18 cellular contexts compared by ENCODE assay signal in genomic region chr14:37650356-37651037, GRCh38. TPM values are rescaled to one million over a fixed set of nuclear protein-coding genes. Genes with fewer than 3 reads are reported as not detected.
A peak's percentile ranks its signal among the peaks of the same experiment; 100 is the strongest.
DNase-seq lines count a peak whose midpoint lies in the region; ATAC-seq, FAIRE-seq and TF ChIP-seq lines count a peak whose summit lies in the region.
"Had no signal": no experiment of that assay in that cellular context is flagged by ENCODE, and none has a peak within 500 bp of the region (broad histone marks: within the 10 kb centered on the region; RNA-seq: fewer than 3 reads in every experiment).

No MANE protein-coding gene starts in this region.

- peak overlapping the region; percentile 5 for H3K4me3 Mint-ChIP-seq in endodermal cell
- H3K4me3 Mint-ChIP-seq in activated naive CD8-positive, alpha-beta T cell treated with anti-CD3 and anti-CD28 coated beads, Interleukin-2, amount 50 U/mL, for 24 hours, result no peak overlapping the region
- H3K4me3 Mint-ChIP-seq: brain; CD4-positive, alpha-beta T cell; nephron had no signal

- no peak overlapping the region for H3K27ac Mint-ChIP-seq in endodermal cell
- no peak overlapping the region for H3K27ac Mint-ChIP-seq in activated naive CD8-positive, alpha-beta T cell treated with anti-CD3 and anti-CD28 coated beads, Interleukin-2, amount 50 U/mL, for 24 hours
- no peak overlapping the region for H3K27ac Mint-ChIP-seq in activated naive CD4-positive, alpha-beta T cell treated with anti-CD3 and anti-CD28 coated beads, Interleukin-2, amount 50 U/mL, for 72 hours
- H3K27ac Mint-ChIP-seq: brain; CD4-positive, alpha-beta T cell; nephron had no signal

- H3K36me3 ChIP-seq in endodermal cell (ENCODE audit: control insufficient read depth, insufficient read depth, low read length), result no peaks in the 10 kb centered on the region

- no peak overlapping the region for H3K9ac ChIP-seq in endodermal cell (ENCODE audit: extremely low read depth, low read length, poor library complexity, severe bottlenecking)

- no peak for FAIRE-seq in GM12891 (lab: Jason Lieb, UNC)
- FAIRE-seq: A549 had no signal

- no peak overlapping the region for H3K27ac ChIP-seq in endodermal cell (ENCODE audit: low read depth, low read length)
- H3K27ac ChIP-seq: A549, HL-60 had no signal

- H3K27me3 ChIP-seq in endodermal cell (ENCODE audit: control insufficient read depth, insufficient read depth, low read length, poor library complexity, severe bottlenecking), result peaks cover 34% of the 10 kb centered on the region

- no peak for ATAC-seq in activated naive CD8-positive, alpha-beta T cell treated with anti-CD3 and anti-CD28 coated beads, Interleukin-2, amount 50 U/mL, for 24 hours
- ATAC-seq in activated naive CD4-positive, alpha-beta T cell treated with anti-CD3 and anti-CD28 coated beads, Interleukin-2, amount 50 U/mL, for 72 hours, result no peak
- ATAC-seq: A549 had no signal

- WGBS in endodermal cell (ENCODE audit: insufficient coverage in 1 of 2, insufficient read length in 1 of 2), 2 experiments, result 66 to 96% methylated on average over 3 to 5 of the region's 5 CpGs

- H3K4me3 ChIP-seq in endodermal cell (ENCODE audit: low read length), result no peak overlapping the region
- H3K4me3 ChIP-seq: A549 had no signal

- peaks cover 6% of the 10 kb centered on the region for H3K27me3 Mint-ChIP-seq in endodermal cell (ENCODE audit: insufficient read depth)
- no peaks in the 10 kb centered on the region for H3K27me3 Mint-ChIP-seq in activated naive CD8-positive, alpha-beta T cell treated with anti-CD3 and anti-CD28 coated beads, Interleukin-2, amount 50 U/mL, for 24 hours
- H3K27me3 Mint-ChIP-seq: CD4-positive, alpha-beta T cell had no signal

- H3K4me1 ChIP-seq in endodermal cell (ENCODE audit: control insufficient read depth, insufficient read depth, low read length), result no peaks in the 10 kb centered on the region

- DNase-seq in SIG-M5 treated with dmso at 0.1 percent for 504 hours (lab: John Stamatoyannopoulos, UW; ENCODE audit: unreplicated experiment) (peak; percentile 57), SIG-M5 (lab: John Stamatoyannopoulos, UW) (no peak), NCI-H510A treated with DMSO at 0.1 percent for 48 hours (lab: John Stamatoyannopoulos, UW) (peak; percentile 39), endodermal cell (no peak), smooth muscle cell of the brain vasculature (ENCODE audit: low read depth, low spot score) (peak; percentile 2), GM12891 (ENCODE audit: insufficient read length, low spot score) (no peak)
- no peak for DNase-seq in activated naive CD8-positive, alpha-beta T cell treated with anti-CD3 and anti-CD28 coated beads, Interleukin-2, amount 50 U/mL, for 24 hours
- DNase-seq in activated naive CD4-positive, alpha-beta T cell treated with anti-CD3 and anti-CD28 coated beads, Interleukin-2, amount 50 U/mL, for 72 hours (ENCODE audit: low spot score in 2 of 2), result no peak
- DNase-seq: activated effector memory CD4-positive, alpha-beta T cell treated with anti-CD3 and anti-CD28 coated beads, Interleukin-2, amount 50 U/mL, for 16 hours; CD4-positive, alpha-beta T cell; foreskin fibroblast; NCI-H1930 had no signal

- TF ChIP-seq CTCF in endodermal cell (conservative IDR thresholded peaks at IDR 0.05), result no peak

- no peaks in the 10 kb centered on the region for H3K36me3 Mint-ChIP-seq in endodermal cell (ENCODE audit: low read depth)
- H3K36me3 Mint-ChIP-seq in activated naive CD8-positive, alpha-beta T cell treated with anti-CD3 and anti-CD28 coated beads, Interleukin-2, amount 50 U/mL, for 24 hours (ENCODE audit: low read depth), result no peaks in the 10 kb centered on the region
- no peaks in the 10 kb centered on the region for H3K36me3 Mint-ChIP-seq in activated naive CD4-positive, alpha-beta T cell treated with anti-CD3 and anti-CD28 coated beads, Interleukin-2, amount 50 U/mL, for 72 hours
- H3K36me3 Mint-ChIP-seq: brain had no signal

- H3K9me3 ChIP-seq in endodermal cell (ENCODE audit: control insufficient read depth, low read length), result no peaks in the 10 kb centered on the region
- H3K9me3 ChIP-seq: A549 had no signal

- no peak for TF ChIP-seq POLR2A in GM12891 (IDR thresholded peaks at IDR 0.05; ENCODE audit: low read depth, low read length)

- no peaks in the 10 kb centered on the region for H3K9me3 Mint-ChIP-seq in endodermal cell
- H3K9me3 Mint-ChIP-seq in activated naive CD8-positive, alpha-beta T cell treated with anti-CD3 and anti-CD28 coated beads, Interleukin-2, amount 50 U/mL, for 24 hours, result peaks cover 2% of the 10 kb centered on the region
- peaks cover 4 to 5% of the 10 kb centered on the region in 2 donors for H3K9me3 Mint-ChIP-seq in activated naive CD4-positive, alpha-beta T cell treated with anti-CD3 and anti-CD28 coated beads, Interleukin-2, amount 50 U/mL, for 72 hours
- H3K9me3 Mint-ChIP-seq: brain, nephron had no signal

- H3K4me1 Mint-ChIP-seq in endodermal cell, result peaks cover 17% of the 10 kb centered on the region
- no peaks in the 10 kb centered on the region for H3K4me1 Mint-ChIP-seq in activated naive CD8-positive, alpha-beta T cell treated with anti-CD3 and anti-CD28 coated beads, Interleukin-2, amount 50 U/mL, for 24 hours
- H3K4me1 Mint-ChIP-seq: nephron had no signal

TF ChIP-seq in GM12891, 5 proteins besides CTCF, POLR2A, EP300 and RAD21:
- TF ChIP-seq POLR2AphosphoS5 (IDR thresholded peaks at IDR 0.05; ENCODE audit: low read depth, low read length), result no peak
- no peak for TF ChIP-seq TAF1 (IDR thresholded peaks at IDR 0.05; ENCODE audit: low read depth, low read length)
- no peak for TF ChIP-seq PAX5 (IDR thresholded peaks at IDR 0.05; ENCODE audit: insufficient read depth, low read length, severe bottlenecking)
- no peak for TF ChIP-seq POU2F2 (IDR thresholded peaks at IDR 0.05; ENCODE audit: low read depth, low read length)
- no peak for TF ChIP-seq SPI1 (IDR thresholded peaks at IDR 0.05; ENCODE audit: low read depth, low read length)

RNA-seq across cellular contexts. Expression of gene TTC6, which starts 55.1 kb away (rescaled TPM):
- total RNA-seq in endodermal cell, result 10 to 100 TPM in 1 of 2 donors, 1 to 10 TPM in 1; 8.1 to 11.0 TPM
- 0.50 TPM for polyA plus RNA-seq in endodermal cell (2013, experiment 1 of 2)
- 0.54 TPM for polyA plus RNA-seq in endodermal cell (2013, experiment 2 of 2)
- polyA plus RNA-seq in GM12891 (2012; ENCODE audit: low read depth, missing spikeins), result not detected
- not detected for total RNA-seq in activated naive CD4-positive, alpha-beta T cell treated with anti-CD3 and anti-CD28 coated beads, Interleukin-2, amount 50 U/mL, for 72 hours
- total RNA-seq: CD4-positive, alpha-beta T cell; lung microvascular endothelial cell had no signal

RNA-seq across cellular contexts. Expression of gene FOXA1, which starts 55.4 kb away (rescaled TPM):
- 10 to 100 TPM; 41.2 to 51.4 TPM for total RNA-seq in endodermal cell
- 4.0 TPM for polyA plus RNA-seq in endodermal cell (2013, experiment 1 of 2)
- polyA plus RNA-seq in endodermal cell (2013, experiment 2 of 2), result 3.4 TPM
- polyA plus RNA-seq in GM12891 (2012; ENCODE audit: low read depth, missing spikeins), result 0.04 TPM
- under 1 TPM in 1 of 2 donors, not detected in 1; 0.16 TPM for total RNA-seq in activated naive CD4-positive, alpha-beta T cell treated with anti-CD3 and anti-CD28 coated beads, Interleukin-2, amount 50 U/mL, for 72 hours
- total RNA-seq: CD4-positive, alpha-beta T cell; lung microvascular endothelial cell; temporal lobe had no signal

Comparison
In these comparisons a context has a peak if more than half of its experiments do, and no peak if none do; other contexts are left out.
1. DNase-seq: peak in SIG-M5 treated with dmso at 0.1 percent for 504 hours (single experiment), NCI-H510A treated with DMSO at 0.1 percent for 48 hours (single experiment) and smooth muscle cell of the brain vasculature (single experiment); none in SIG-M5 (single experiment), endodermal cell (single experiment), GM12891 (single experiment), activated naive CD8-positive, alpha-beta T cell treated with anti-CD3 and anti-CD28 coated beads, Interleukin-2, amount 50 U/mL, for 24 hours (single experiment) and activated naive CD4-positive, alpha-beta T cell treated with anti-CD3 and anti-CD28 coated beads, Interleukin-2, amount 50 U/mL, for 72 hours (0 of 2).
2. RNA of gene TTC6, which starts 55.1 kb away (total RNA-seq): 8.1 to 11.0 TPM in endodermal cell; not detected in activated naive CD4-positive, alpha-beta T cell treated with anti-CD3 and anti-CD28 coated beads, Interleukin-2, amount 50 U/mL, for 72 hours; every median in the first group is over 4 times any median in the second.
3. RNA of gene FOXA1, which starts 55.4 kb away (total RNA-seq): 41.2 to 51.4 TPM in endodermal cell; 0.16 TPM in activated naive CD4-positive, alpha-beta T cell treated with anti-CD3 and anti-CD28 coated beads, Interleukin-2, amount 50 U/mL, for 72 hours; every median in the first group is over 10 times any median in the second.